Comparison of ENCODE assay signal across 12 cellular contexts in the genomic region with DNA sequence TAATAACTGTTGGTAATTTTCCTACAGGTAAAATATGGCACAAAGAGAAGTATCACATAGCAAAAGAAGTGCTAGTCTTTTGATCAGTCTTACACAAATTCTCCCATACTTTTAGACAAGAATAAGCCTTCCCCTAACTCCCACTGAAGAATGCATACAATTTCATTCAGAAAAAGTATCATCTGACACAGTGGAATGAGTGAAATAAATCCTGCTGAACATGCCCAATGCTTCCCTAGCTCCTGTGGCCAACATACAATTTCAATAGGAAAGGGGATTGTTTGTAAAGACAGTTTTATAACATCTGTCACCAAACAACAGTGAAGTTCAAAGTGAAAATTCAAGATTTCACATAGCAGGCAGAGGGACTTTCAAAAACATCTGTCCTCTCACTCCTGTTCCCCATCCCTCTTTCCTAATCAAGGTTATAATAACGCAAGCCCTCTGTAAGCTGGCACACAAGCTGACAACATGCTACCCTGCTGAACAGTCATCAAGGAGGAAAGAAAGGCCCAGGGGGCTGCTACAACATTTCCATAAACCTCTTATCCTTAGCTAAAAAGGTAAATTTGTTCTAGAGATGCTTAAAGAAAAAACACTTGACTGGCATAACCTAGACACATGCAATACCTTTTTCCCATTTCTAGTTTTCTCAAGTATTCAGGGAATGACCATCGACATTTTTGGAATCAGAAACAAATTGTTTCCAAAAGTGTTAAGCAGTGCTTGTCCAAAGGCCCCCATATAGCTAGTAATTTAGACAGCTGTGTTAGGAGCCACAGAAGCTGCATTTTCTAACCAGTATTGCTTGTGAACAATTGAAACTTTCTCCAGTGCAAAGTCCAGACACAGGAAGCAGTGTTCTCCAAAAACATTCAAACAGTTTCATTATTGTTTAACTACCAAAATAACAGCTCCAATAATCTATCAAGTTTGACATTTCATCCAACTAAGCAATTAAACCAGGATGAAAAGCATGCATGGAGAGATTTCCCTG.
DNase-seq lines count a peak whose midpoint lies in the region; ATAC-seq and TF ChIP-seq lines count a peak whose summit lies in the region.
"Had no signal": no experiment of that assay in that cellular context is flagged by ENCODE, and none has a peak within 500 bp of the region (broad histone marks: within the 10 kb centered on the region; RNA-seq: fewer than 3 reads in every experiment).

No MANE protein-coding gene starts in this region.

- peak overlapping the region in 8 of 11 experiments; percentile 18 to 93 (median 39); a peak in 14 of 22 replicates for H3K4me2 ChIP-seq in BLaER1 treated with 17β-estradiol and CSF1 and Interleukin-3, amounts not matched to agents 10 nM and 100 nM
- H3K4me2 ChIP-seq in MM.1S (ENCODE audit: low read depth, low read length) = 0 out of 2 replicates have a peak overlapping the region, but pooled peaks have one; percentile 2

- H3K79me2 ChIP-seq in MM.1S (ENCODE audit: low read length) = peaks cover 76% of the 10 kb centered on the region

- H3K36me3 Mint-ChIP-seq in central memory CD8-positive, alpha-beta T cell (ENCODE audit: insufficient read depth) = peaks cover 7% of the 10 kb centered on the region
- H3K36me3 Mint-ChIP-seq: stimulated activated naive B cell treated with anti-CD40 and anti-IgM and Interleukin-4, amounts not matched to agents 10 μg/mL and 1 μg/mL and 100 μg/mL, for 72 hours had no signal

- TF ChIP-seq CTCF in MM.1S (IDR thresholded peaks at IDR 0.05; ENCODE audit: low read length) = no peak

- peaks cover 0 to 43% (median 0%) of the 10 kb centered on the region in 11 experiments; a peak in 7 of 22 replicates for H4K20me1 ChIP-seq in BLaER1 treated with 17β-estradiol and CSF1 and Interleukin-3, amounts not matched to agents 10 nM and 100 nM
- H4K20me1 ChIP-seq in MM.1S (ENCODE audit: insufficient read depth, low read length) = no peaks in the 10 kb centered on the region

- no peaks in the 10 kb centered on the region for H3K9me3 Mint-ChIP-seq in central memory CD8-positive, alpha-beta T cell
- H3K9me3 Mint-ChIP-seq: stimulated activated naive B cell treated with anti-CD40 and anti-IgM and Interleukin-4, amounts not matched to agents 10 μg/mL and 1 μg/mL and 100 μg/mL, for 72 hours had no signal

- no peak for ATAC-seq in central memory CD8-positive, alpha-beta T cell (replicated peaks; ENCODE audit: extremely low read depth, poor library complexity, severe bottlenecking)
- ATAC-seq in HG02571 (IDR thresholded peaks at IDR 0.05; ENCODE audit: unreplicated experiment) = no peak
- ATAC-seq: stimulated activated naive B cell treated with anti-CD40 and anti-IgM and Interleukin-4, amounts not matched to agents 10 μg/mL and 1 μg/mL and 100 μg/mL, for 72 hours had no signal

- peak overlapping the region in 6 of 11 experiments; percentile 12 to 39 (median 31); a peak in 11 of 22 replicates for H3K27ac ChIP-seq in BLaER1 treated with 17β-estradiol and CSF1 and Interleukin-3, amounts not matched to agents 10 nM and 100 nM
- no peak overlapping the region for H3K27ac ChIP-seq in MM.1S (ENCODE audit: low read length)

- H3K27me3 Mint-ChIP-seq in central memory CD8-positive, alpha-beta T cell = no peaks in the 10 kb centered on the region
- H3K27me3 Mint-ChIP-seq: stimulated activated naive B cell treated with anti-CD40 and anti-IgM and Interleukin-4, amounts not matched to agents 10 μg/mL and 1 μg/mL and 100 μg/mL, for 72 hours had no signal

- H3K27ac Mint-ChIP-seq in central memory CD8-positive, alpha-beta T cell (ENCODE audit: low read depth) = peak overlapping the region; percentile 1
- H3K27ac Mint-ChIP-seq: stimulated activated naive B cell treated with anti-CD40 and anti-IgM and Interleukin-4, amounts not matched to agents 10 μg/mL and 1 μg/mL and 100 μg/mL, for 72 hours had no signal

- H3K4me3 ChIP-seq in BLaER1 treated with 17β-estradiol and CSF1 and Interleukin-3, amounts not matched to agents 10 nM and 100 nM = no peak overlapping the region
- H3K4me3 ChIP-seq in MM.1S (ENCODE audit: low read length) = no peak overlapping the region

- peaks cover 7 to 81% (median 64%) of the 10 kb centered on the region in 10 experiments for H3K4me1 ChIP-seq in BLaER1 treated with 17β-estradiol and CSF1 and Interleukin-3, amounts not matched to agents 10 nM and 100 nM
- peaks cover 38% of the 10 kb centered on the region for H3K4me1 ChIP-seq in MM.1S (ENCODE audit: low read length)

- DNase-seq in MM.1S (no peak), midbrain (lab: John Stamatoyannopoulos, UW) (peak; percentile 76), cerebellar nuclear complex (lab: John Stamatoyannopoulos, UW) (no peak), HuH-7.5 (ENCODE audit: low spot score) (no peak), SIG-M5 treated with dmso at 0.1 percent for 504 hours (lab: John Stamatoyannopoulos, UW; ENCODE audit: unreplicated experiment) (no peak)
- DNase-seq in central memory CD8-positive, alpha-beta T cell (ENCODE audit: low spot score in 2 of 2) = no peak
- DNase-seq: GOT3; NCI-H1436 treated with DMSO at 0.1 percent for 48 hours; NK-92 treated with Interleukin-12 subunit alpha and Interleukin-12 subunit beta, amount 100 ng/mL, for 24 hours; stimulated activated naive B cell treated with anti-CD40 and anti-IgM and Interleukin-4, amounts not matched to agents 10 μg/mL and 1 μg/mL and 100 μg/mL, for 72 hours had no signal

- peaks cover 59% of the 10 kb centered on the region for H3K4me1 Mint-ChIP-seq in central memory CD8-positive, alpha-beta T cell

- peak overlapping the region in 3 of 11 experiments; percentile 20 to 29 (median 25); a peak in 3 of 22 replicates for H3K9ac ChIP-seq in BLaER1 treated with 17β-estradiol and CSF1 and Interleukin-3, amounts not matched to agents 10 nM and 100 nM
- no peak overlapping the region for H3K9ac ChIP-seq in MM.1S (ENCODE audit: low read length)

- H3K4me3 Mint-ChIP-seq in central memory CD8-positive, alpha-beta T cell = no peak overlapping the region
- H3K4me3 Mint-ChIP-seq: stimulated activated naive B cell treated with anti-CD40 and anti-IgM and Interleukin-4, amounts not matched to agents 10 μg/mL and 1 μg/mL and 100 μg/mL, for 72 hours had no signal

- H3K27me3 ChIP-seq in BLaER1 treated with 17β-estradiol and CSF1 and Interleukin-3, amounts not matched to agents 10 nM and 100 nM = no peaks in the 10 kb centered on the region
- H3K27me3 ChIP-seq in MM.1S (replicated peaks; ENCODE audit: insufficient read depth, low read length) = 0 out of 2 replicates have a peak, but pooled peaks cover 3% of the 10 kb centered on the region

- H3K9me2 ChIP-seq in MM.1S (replicated peaks; ENCODE audit: insufficient read depth, low read length) = no peaks in the 10 kb centered on the region

- no peak overlapping the region for H2AFZ ChIP-seq in MM.1S (ENCODE audit: low read length)

- H3K9me3 ChIP-seq in BLaER1 treated with 17β-estradiol and CSF1 and Interleukin-3, amounts not matched to agents 10 nM and 100 nM (replicated peaks in 1 of 11) = no peaks in the 10 kb centered on the region
- H3K9me3 ChIP-seq in MM.1S (replicated peaks; ENCODE audit: insufficient read depth, low read length) = no peaks in the 10 kb centered on the region

- peaks cover 4 to 33% (median 12%) of the 10 kb centered on the region in 11 experiments; a peak in 9 of 22 replicates for H3K36me3 ChIP-seq in BLaER1 treated with 17β-estradiol and CSF1 and Interleukin-3, amounts not matched to agents 10 nM and 100 nM
- H3K36me3 ChIP-seq in MM.1S (replicated peaks; ENCODE audit: insufficient read depth, low read length) = no peaks in the 10 kb centered on the region

- peaks cover 24% of the 10 kb centered on the region for H3F3A ChIP-seq in MM.1S (ENCODE audit: insufficient read depth, low read length)
